12 cellular contexts compared by ENCODE assay signal in the genomic region with DNA sequence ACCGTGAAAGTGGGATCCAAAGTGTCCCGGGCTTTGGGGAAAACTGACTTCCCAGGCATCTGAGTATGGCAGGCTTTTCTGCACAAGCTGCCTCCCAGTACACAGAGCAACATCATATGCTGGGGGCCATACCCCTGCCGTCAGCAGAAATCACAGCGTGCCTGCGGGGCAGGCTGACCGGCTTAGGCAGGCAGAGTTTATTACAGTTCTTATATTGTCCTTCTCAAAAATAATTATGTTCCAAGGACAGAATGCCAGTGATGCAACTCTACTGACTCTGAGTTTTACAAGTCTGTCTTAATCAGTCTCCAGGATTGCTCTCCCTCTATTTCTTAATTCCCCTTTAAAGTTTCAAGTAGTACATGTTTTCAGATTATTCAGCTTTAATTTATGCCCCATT. TPM values are rescaled to one million over a fixed set of nuclear protein-coding genes. Genes with fewer than 3 reads are reported as not detected.
DNase-seq lines count a peak whose midpoint lies in the region; ATAC-seq and TF ChIP-seq lines count a peak whose summit lies in the region.
"Had no signal": no experiment of that assay in that cellular context is flagged by ENCODE, and none has a peak within 500 bp of the region (broad histone marks: within the 10 kb centered on the region; RNA-seq: fewer than 3 reads in every experiment).

No MANE protein-coding gene starts in this region.

- CTCF ChIA-PET in activated CD8-positive, alpha-beta T cell treated with anti-CD3 and anti-CD28 coated beads, Interleukin-2, amount 10 ng/mL, durations not matched to agents 7 days and 5 days (lab: Charles Lee), result no interaction called here

- peak overlapping the region in 1 of 2 donors; percentile 33 for H3K27ac Mint-ChIP-seq in natural killer cell treated with Interleukin-12 subunit alpha and Interleukin-12 subunit beta and Interleukin-15 and Interleukin-18, amount 100 ng/mL, for 72 hours
- no peak overlapping the region for H3K27ac Mint-ChIP-seq in natural killer cell
- peak overlapping the region; percentile 62 for H3K27ac Mint-ChIP-seq in activated CD8-positive, alpha-beta T cell treated with anti-CD3 and anti-CD28 coated beads, Interleukin-2, amount 10 ng/mL, durations not matched to agents 7 days and 5 days
- H3K27ac Mint-ChIP-seq: CD4-positive, CD25-positive, alpha-beta regulatory T cell had no signal

- H3K9me3 Mint-ChIP-seq in natural killer cell treated with Interleukin-12 subunit alpha and Interleukin-12 subunit beta and Interleukin-15 and Interleukin-18, amount 100 ng/mL, for 72 hours, result no peaks in the 10 kb centered on the region
- no peaks in the 10 kb centered on the region for H3K9me3 Mint-ChIP-seq in natural killer cell
- peaks cover 5% of the 10 kb centered on the region for H3K9me3 Mint-ChIP-seq in activated CD8-positive, alpha-beta T cell treated with anti-CD3 and anti-CD28 coated beads, Interleukin-2, amount 10 ng/mL, durations not matched to agents 7 days and 5 days (ENCODE audit: insufficient read depth)
- H3K9me3 Mint-ChIP-seq: CD4-positive, CD25-positive, alpha-beta regulatory T cell had no signal

- no peak for DNase-seq in natural killer cell treated with Interleukin-12 subunit alpha and Interleukin-12 subunit beta and Interleukin-15 and Interleukin-18, amount 100 ng/mL, for 72 hours (ENCODE audit: low spot score)
- no peak for DNase-seq in natural killer cell
- no peak for DNase-seq in activated CD8-positive, alpha-beta T cell treated with anti-CD3 and anti-CD28 coated beads, Interleukin-2, amount 10 ng/mL, durations not matched to agents 7 days and 5 days
- DNase-seq in foreskin fibroblast, result peak; percentile 50 to 76
- peak; percentile 41 to 46 for DNase-seq in uterus
- DNase-seq: NCI-H2171, right cardiac atrium had no signal

- peaks cover 0 to 12% of the 10 kb centered on the region in 2 donors for H3K4me1 Mint-ChIP-seq in natural killer cell treated with Interleukin-12 subunit alpha and Interleukin-12 subunit beta and Interleukin-15 and Interleukin-18, amount 100 ng/mL, for 72 hours (ENCODE audit: low read depth in 2 of 2)
- H3K4me1 Mint-ChIP-seq in natural killer cell, result no peaks in the 10 kb centered on the region
- H3K4me1 Mint-ChIP-seq in activated CD8-positive, alpha-beta T cell treated with anti-CD3 and anti-CD28 coated beads, Interleukin-2, amount 10 ng/mL, durations not matched to agents 7 days and 5 days (ENCODE audit: low read depth), result peaks cover 51% of the 10 kb centered on the region

- peak overlapping the region; percentile 57 for H3K4me3 Mint-ChIP-seq in natural killer cell treated with Interleukin-12 subunit alpha and Interleukin-12 subunit beta and Interleukin-15 and Interleukin-18, amount 100 ng/mL, for 72 hours
- no peak overlapping the region for H3K4me3 Mint-ChIP-seq in natural killer cell
- no peak overlapping the region for H3K4me3 Mint-ChIP-seq in activated CD8-positive, alpha-beta T cell treated with anti-CD3 and anti-CD28 coated beads, Interleukin-2, amount 10 ng/mL, durations not matched to agents 7 days and 5 days

- POLR2A ChIA-PET in activated CD8-positive, alpha-beta T cell treated with anti-CD3 and anti-CD28 coated beads, Interleukin-2, amount 10 ng/mL, durations not matched to agents 7 days and 5 days (lab: Charles Lee), result no interaction called here

- peaks cover 0 to 8% of the 10 kb centered on the region in 2 donors for H3K4me1 ChIP-seq in uterus

- H3K27me3 Mint-ChIP-seq in natural killer cell treated with Interleukin-12 subunit alpha and Interleukin-12 subunit beta and Interleukin-15 and Interleukin-18, amount 100 ng/mL, for 72 hours, result peaks cover 14 to 18% of the 10 kb centered on the region in 2 donors
- H3K27me3 Mint-ChIP-seq in natural killer cell (ENCODE audit: low read depth in 2 of 2), result peaks cover 5 to 11% of the 10 kb centered on the region in 2 donors
- no peaks in the 10 kb centered on the region for H3K27me3 Mint-ChIP-seq in activated CD8-positive, alpha-beta T cell treated with anti-CD3 and anti-CD28 coated beads, Interleukin-2, amount 10 ng/mL, durations not matched to agents 7 days and 5 days (ENCODE audit: low read depth)

- no peaks in the 10 kb centered on the region for H3K27me3 ChIP-seq in uterus

- no peak for TF ChIP-seq POLR2A in uterus (IDR thresholded peaks at IDR 0.05)

- H3K4me3 ChIP-seq in foreskin fibroblast (ENCODE audit: low read depth in 1 of 2, low read length in 2 of 2), result no peak overlapping the region
- H3K4me3 ChIP-seq in uterus, result no peak overlapping the region

- no peaks in the 10 kb centered on the region for H3K9me3 ChIP-seq in uterus

- no peaks in the 10 kb centered on the region for H3K36me3 ChIP-seq in uterus

- no peaks in the 10 kb centered on the region for H3K36me3 Mint-ChIP-seq in natural killer cell treated with Interleukin-12 subunit alpha and Interleukin-12 subunit beta and Interleukin-15 and Interleukin-18, amount 100 ng/mL, for 72 hours
- H3K36me3 Mint-ChIP-seq in natural killer cell, result no peaks in the 10 kb centered on the region
- H3K36me3 Mint-ChIP-seq in activated CD8-positive, alpha-beta T cell treated with anti-CD3 and anti-CD28 coated beads, Interleukin-2, amount 10 ng/mL, durations not matched to agents 7 days and 5 days (ENCODE audit: low read depth), result peaks cover 5% of the 10 kb centered on the region
- H3K36me3 Mint-ChIP-seq: CD4-positive, CD25-positive, alpha-beta regulatory T cell had no signal

- TF ChIP-seq CTCF in natural killer cell (IDR thresholded peaks at IDR 0.05), result no peak
- TF ChIP-seq CTCF in foreskin fibroblast (IDR thresholded peaks at IDR 0.05; ENCODE audit: low read depth, low read length), result no peak
- no peak for TF ChIP-seq CTCF in uterus (IDR thresholded peaks at IDR 0.05)

- peak overlapping the region; percentile 48 to 73 for H3K27ac ChIP-seq in uterus

- no peak for ATAC-seq in natural killer cell treated with Interleukin-12 subunit alpha and Interleukin-12 subunit beta and Interleukin-15 and Interleukin-18, amount 100 ng/mL, for 72 hours
- no peak for ATAC-seq in natural killer cell
- ATAC-seq in activated CD8-positive, alpha-beta T cell treated with anti-CD3 and anti-CD28 coated beads, Interleukin-2, amount 10 ng/mL, durations not matched to agents 7 days and 5 days, result no peak
- ATAC-seq in GM21786 (IDR thresholded peaks at IDR 0.05; ENCODE audit: unreplicated experiment), result no peak
- ATAC-seq in HG02840 (IDR thresholded peaks at IDR 0.05; ENCODE audit: low FRiP score, unreplicated experiment), result no peak
- no peak for ATAC-seq in GM19324 (IDR thresholded peaks at IDR 0.05; ENCODE audit: low FRiP score, unreplicated experiment)
- ATAC-seq: right cardiac atrium had no signal

- intact Hi-C loops in natural killer cell (cut with micrococcal nuclease) (no loop called here), uterus (cut with DNase I; ENCODE audit: low total_unique reads) (no loop called here)

RNA-seq across cellular contexts. Expression of a gene that starts 37.0 kb away (rescaled TPM):
- total RNA-seq in natural killer cell treated with Interleukin-12 subunit alpha and Interleukin-12 subunit beta and Interleukin-15 and Interleukin-18, amount 100 ng/mL, for 72 hours, result 1 to 10 TPM in 1 of 2 donors, under 1 TPM in 1; 0.50 to 1.7 TPM
- total RNA-seq in natural killer cell, result not detected
- total RNA-seq in activated CD8-positive, alpha-beta T cell treated with anti-CD3 and anti-CD28 coated beads, Interleukin-2, amount 10 ng/mL, durations not matched to agents 7 days and 5 days, result not detected
- not detected for total RNA-seq in uterus
- total RNA-seq: HT1080, right cardiac atrium had no signal

Comparison
In these comparisons a context has a peak if more than half of its experiments do, and no peak if none do; other contexts are left out.
1. DNase-seq: peak in foreskin fibroblast (2 of 2) and uterus (2 of 2); none in natural killer cell treated with Interleukin-12 subunit alpha and Interleukin-12 subunit beta and Interleukin-15 and Interleukin-18, amount 100 ng/mL, for 72 hours (single experiment), natural killer cell (single experiment) and activated CD8-positive, alpha-beta T cell treated with anti-CD3 and anti-CD28 coated beads, Interleukin-2, amount 10 ng/mL, durations not matched to agents 7 days and 5 days (single experiment).